ENCODE assay signal across 1 cellular context in the genomic region with DNA sequence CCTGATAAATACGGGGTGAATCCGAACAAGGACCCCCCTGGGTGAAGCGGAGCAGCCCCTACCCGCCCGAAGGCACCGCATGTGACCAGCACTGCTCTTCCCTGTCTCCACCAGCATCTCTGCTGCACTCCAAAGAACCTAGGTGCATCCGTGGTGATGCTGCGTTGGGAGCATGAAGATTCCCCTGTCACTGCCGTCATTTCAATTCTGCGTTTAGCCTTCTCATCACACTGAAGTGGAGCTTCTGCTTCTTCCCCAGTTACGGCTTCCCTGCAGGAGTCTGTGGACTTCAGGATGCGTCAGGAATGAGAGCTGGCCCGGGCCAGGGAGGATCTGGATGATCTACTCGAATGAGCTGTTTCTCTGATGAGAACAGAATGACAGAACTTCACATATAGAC.
TF ChIP-seq lines count a peak whose summit lies in the region.

No MANE protein-coding gene starts in this region.

TF ChIP-seq in liver, 16 proteins besides CTCF, POLR2A, EP300 and RAD21 (continued from another document):
- TF ChIP-seq, protein P1, sequence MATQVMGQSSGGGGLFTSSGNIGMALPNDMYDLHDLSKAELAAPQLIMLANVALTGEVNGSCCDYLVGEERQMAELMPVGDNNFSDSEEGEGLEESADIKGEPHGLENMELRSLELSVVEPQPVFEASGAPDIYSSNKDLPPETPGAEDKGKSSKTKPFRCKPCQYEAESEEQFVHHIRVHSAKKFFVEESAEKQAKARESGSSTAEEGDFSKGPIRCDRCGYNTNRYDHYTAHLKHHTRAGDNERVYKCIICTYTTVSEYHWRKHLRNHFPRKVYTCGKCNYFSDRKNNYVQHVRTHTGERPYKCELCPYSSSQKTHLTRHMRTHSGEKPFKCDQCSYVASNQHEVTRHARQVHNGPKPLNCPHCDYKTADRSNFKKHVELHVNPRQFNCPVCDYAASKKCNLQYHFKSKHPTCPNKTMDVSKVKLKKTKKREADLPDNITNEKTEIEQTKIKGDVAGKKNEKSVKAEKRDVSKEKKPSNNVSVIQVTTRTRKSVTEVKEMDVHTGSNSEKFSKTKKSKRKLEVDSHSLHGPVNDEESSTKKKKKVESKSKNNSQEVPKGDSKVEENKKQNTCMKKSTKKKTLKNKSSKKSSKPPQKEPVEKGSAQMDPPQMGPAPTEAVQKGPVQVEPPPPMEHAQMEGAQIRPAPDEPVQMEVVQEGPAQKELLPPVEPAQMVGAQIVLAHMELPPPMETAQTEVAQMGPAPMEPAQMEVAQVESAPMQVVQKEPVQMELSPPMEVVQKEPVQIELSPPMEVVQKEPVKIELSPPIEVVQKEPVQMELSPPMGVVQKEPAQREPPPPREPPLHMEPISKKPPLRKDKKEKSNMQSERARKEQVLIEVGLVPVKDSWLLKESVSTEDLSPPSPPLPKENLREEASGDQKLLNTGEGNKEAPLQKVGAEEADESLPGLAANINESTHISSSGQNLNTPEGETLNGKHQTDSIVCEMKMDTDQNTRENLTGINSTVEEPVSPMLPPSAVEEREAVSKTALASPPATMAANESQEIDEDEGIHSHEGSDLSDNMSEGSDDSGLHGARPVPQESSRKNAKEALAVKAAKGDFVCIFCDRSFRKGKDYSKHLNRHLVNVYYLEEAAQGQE (IDR thresholded peaks at IDR 0.05) = no peak
- no peak for TF ChIP-seq JUND (IDR thresholded peaks at IDR 0.05)
- TF ChIP-seq GABPA (IDR thresholded peaks at IDR 0.05 in 1 of 2, conservative IDR thresholded peaks at IDR 0.05 in 1 of 2) = no peak
- TF ChIP-seq RXRA (IDR thresholded peaks at IDR 0.05) = no peak
- no peak for TF ChIP-seq HNF4A (conservative IDR thresholded peaks at IDR 0.05)
- TF ChIP-seq TAF1 (conservative IDR thresholded peaks at IDR 0.05) = no peak
- TF ChIP-seq, protein P2, sequence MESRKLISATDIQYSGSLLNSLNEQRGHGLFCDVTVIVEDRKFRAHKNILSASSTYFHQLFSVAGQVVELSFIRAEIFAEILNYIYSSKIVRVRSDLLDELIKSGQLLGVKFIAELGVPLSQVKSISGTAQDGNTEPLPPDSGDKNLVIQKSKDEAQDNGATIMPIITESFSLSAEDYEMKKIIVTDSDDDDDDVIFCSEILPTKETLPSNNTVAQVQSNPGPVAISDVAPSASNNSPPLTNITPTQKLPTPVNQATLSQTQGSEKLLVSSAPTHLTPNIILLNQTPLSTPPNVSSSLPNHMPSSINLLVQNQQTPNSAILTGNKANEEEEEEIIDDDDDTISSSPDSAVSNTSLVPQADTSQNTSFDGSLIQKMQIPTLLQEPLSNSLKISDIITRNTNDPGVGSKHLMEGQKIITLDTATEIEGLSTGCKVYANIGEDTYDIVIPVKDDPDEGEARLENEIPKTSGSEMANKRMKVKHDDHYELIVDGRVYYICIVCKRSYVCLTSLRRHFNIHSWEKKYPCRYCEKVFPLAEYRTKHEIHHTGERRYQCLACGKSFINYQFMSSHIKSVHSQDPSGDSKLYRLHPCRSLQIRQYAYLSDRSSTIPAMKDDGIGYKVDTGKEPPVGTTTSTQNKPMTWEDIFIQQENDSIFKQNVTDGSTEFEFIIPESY (IDR thresholded peaks at IDR 0.05) = no peak
- no peak for TF ChIP-seq FOXA2 (IDR thresholded peaks at IDR 0.05)
- no peak for TF ChIP-seq HNF4G (IDR thresholded peaks at IDR 0.05)
